In genomic region chr21:44802396-44803153, GRCh38 we compare ENCODE assay signal across 9 cellular contexts. TPM values are rescaled to one million over a fixed set of nuclear protein-coding genes. Genes with fewer than 3 reads are reported as not detected.
DNase-seq lines count a peak whose midpoint lies in the region; ATAC-seq, FAIRE-seq and TF ChIP-seq lines count a peak whose summit lies in the region.
"Had no signal": no experiment of that assay in that cellular context is flagged by ENCODE, and none has a peak within 500 bp of the region (broad histone marks: within the 10 kb centered on the region; RNA-seq: fewer than 3 reads in every experiment).

No MANE protein-coding gene starts in this region.

- peak overlapping the region; percentile 87 for H3K4me3 Mint-ChIP-seq in natural killer cell

- H3K4me3 ChIP-seq in OCI-LY3 (ENCODE audit: low read length) (peak overlapping the region; percentile 99), ectodermal cell (ENCODE audit: insufficient read depth, low read depth, low read length) (peak overlapping the region; percentile 91)

- DNase-seq in A172 (ENCODE audit: low spot score) (peak; percentile 15), GM12891 (ENCODE audit: insufficient read length, low spot score) (no peak), natural killer cell (no peak), head of caudate nucleus (no peak), NCI-H2171 treated with DMSO at 0.1 percent for 48 hours (lab: John Stamatoyannopoulos, UW) (no peak)

- H3K27ac ChIP-seq in OCI-LY3 (ENCODE audit: low read length) (0 out of 2 replicates have a peak overlapping the region, but pooled peaks have one; percentile 58), ectodermal cell (ENCODE audit: insufficient read depth, low read depth, low read length, poor library complexity, severe bottlenecking) (no peak overlapping the region)

- FAIRE-seq in GM12891 (lab: Jason Lieb, UNC): no peak
- FAIRE-seq: islet of Langerhans had no signal

- H3K27ac Mint-ChIP-seq in natural killer cell: peak overlapping the region; percentile 27 to 85

- H3K27me3 ChIP-seq in OCI-LY3 (ENCODE audit: low read depth, low read length) (no peaks in the 10 kb centered on the region), ectodermal cell (ENCODE audit: control insufficient read depth, insufficient read depth, low read length, poor library complexity, severe bottlenecking) (no peaks in the 10 kb centered on the region)

- H3K9me3 Mint-ChIP-seq in natural killer cell: no peaks in the 10 kb centered on the region

- peaks cover 32% of the 10 kb centered on the region for H3K36me3 ChIP-seq in OCI-LY3 (replicated peaks; ENCODE audit: low read depth, low read length)
- H3K36me3 ChIP-seq in ectodermal cell (ENCODE audit: control insufficient read depth, insufficient read depth, low read length): peaks cover 28% of the 10 kb centered on the region

- H3K4me2 ChIP-seq in OCI-LY3 (ENCODE audit: low read length): peak overlapping the region; percentile 95

- H3K4me1 ChIP-seq in OCI-LY3 (ENCODE audit: low read length): peaks cover 18% of the 10 kb centered on the region
- H3K4me1 ChIP-seq in ectodermal cell (ENCODE audit: control insufficient read depth, insufficient read depth, low read length): peaks cover 5% of the 10 kb centered on the region

- intact Hi-C loops in natural killer cell (cut with micrococcal nuclease): loop anchor here (5.0 kb wide), 1 partner anchor 110 kb away; no protein-coding TSS in a partner anchor
- intact Hi-C loops in head of caudate nucleus (cut with DNase I): loop anchor here (10.0 kb wide), 2 partner anchors 132 to 458 kb away; no protein-coding TSS in a partner anchor

- no peaks in the 10 kb centered on the region for H3K27me3 Mint-ChIP-seq in natural killer cell (ENCODE audit: low read depth in 2 of 2)

- peak; percentile 2 for TF ChIP-seq POLR2A in GM12891 (IDR thresholded peaks at IDR 0.05; ENCODE audit: low read depth, low read length)

- no peak overlapping the region; the same call in 1 of the 2 replicates for H2AFZ ChIP-seq in OCI-LY3 (ENCODE audit: low read depth, low read length)

- H3K9ac ChIP-seq in OCI-LY3 (ENCODE audit: low read length): peak overlapping the region; percentile 97

- TF ChIP-seq CTCF in OCI-LY3 (IDR thresholded peaks at IDR 0.05; ENCODE audit: low read depth, low read length) (no peak), natural killer cell (IDR thresholded peaks at IDR 0.05) (no peak)

- peaks cover 6% of the 10 kb centered on the region for H3K36me3 Mint-ChIP-seq in natural killer cell

- 16 to 18% methylated on average over 32 of the region's 32 CpGs for WGBS in ectodermal cell, 2 experiments

- no peaks in the 10 kb centered on the region for H3K9me3 ChIP-seq in OCI-LY3 (ENCODE audit: insufficient read depth, low read length)
- H3K9me3 ChIP-seq in ectodermal cell (ENCODE audit: control insufficient read depth, low read length): no peaks in the 10 kb centered on the region

- 0 out of 2 replicates have a peak, but pooled peaks cover 7% of the 10 kb centered on the region for H4K20me1 ChIP-seq in OCI-LY3 (ENCODE audit: insufficient read depth, low read length)

- peaks cover 31 to 38% of the 10 kb centered on the region in 2 donors for H3K4me1 Mint-ChIP-seq in natural killer cell

- ATAC-seq in natural killer cell (peak in 1 of 3 donors; percentile 3), GM18517 (IDR thresholded peaks at IDR 0.05; ENCODE audit: unreplicated experiment) (no peak)

- peaks cover 61% of the 10 kb centered on the region for H3K79me2 ChIP-seq in OCI-LY3 (ENCODE audit: low read length)

TF ChIP-seq in GM12891, 5 proteins besides CTCF, POLR2A, EP300 and RAD21:
- TF ChIP-seq PAX5 (IDR thresholded peaks at IDR 0.05; ENCODE audit: insufficient read depth, low read length, severe bottlenecking): no peak
- TF ChIP-seq SPI1 (IDR thresholded peaks at IDR 0.05; ENCODE audit: low read depth, low read length): no peak
- TF ChIP-seq TAF1 (IDR thresholded peaks at IDR 0.05; ENCODE audit: low read depth, low read length): no peak
- no peak for TF ChIP-seq POLR2AphosphoS5 (IDR thresholded peaks at IDR 0.05; ENCODE audit: low read depth, low read length)
- TF ChIP-seq POU2F2 (IDR thresholded peaks at IDR 0.05; ENCODE audit: low read depth, low read length): no peak

RNA-seq across cellular contexts. Expression of gene UBE2G2, which starts 1.0 kb away (rescaled TPM):
- total RNA-seq in A172 (2014; rRNA removed; shearing (Covaris generic)): 53.1 and 68.3 TPM in 2 replicates
- polyA plus RNA-seq in GM12891 (2012; ENCODE audit: low read depth, missing spikeins): 41.5 TPM
- 101 TPM for polyA plus RNA-seq in ectodermal cell (2013, experiment 1 of 4)
- polyA plus RNA-seq in ectodermal cell (2013, experiment 2 of 4): 98.8 TPM
- polyA plus RNA-seq in ectodermal cell (2013, experiment 3 of 4): 65.9 TPM
- 68.6 TPM for polyA plus RNA-seq in ectodermal cell (2013, experiment 4 of 4)
- total RNA-seq in natural killer cell: 100 to 1,000 TPM in 2 of 3 donors, 10 to 100 TPM in 1; 89.1 to 109 (median 107) TPM

RNA-seq across cellular contexts. Expression of gene SUMO3, which starts 15.3 kb away (rescaled TPM):
- total RNA-seq in A172 (2014; rRNA removed; shearing (Covaris generic)): 118 and 140 TPM in 2 replicates
- polyA plus RNA-seq in GM12891 (2012; ENCODE audit: low read depth, missing spikeins): 67.9 TPM
- 147 TPM for polyA plus RNA-seq in ectodermal cell (2013, experiment 1 of 4)
- 151 TPM for polyA plus RNA-seq in ectodermal cell (2013, experiment 2 of 4)
- polyA plus RNA-seq in ectodermal cell (2013, experiment 3 of 4): 127 TPM
- 151 TPM for polyA plus RNA-seq in ectodermal cell (2013, experiment 4 of 4)
- total RNA-seq in natural killer cell: 10 to 100 TPM; 64.0 to 70.1 (median 65.2) TPM
